23 cellular contexts compared by ENCODE assay signal in genomic region chr17:78727476-78728229, GRCh38. TPM values are rescaled to one million over a fixed set of nuclear protein-coding genes. Genes with fewer than 3 reads are reported as not detected.
DNase-seq lines count a peak whose midpoint lies in the region; ATAC-seq, FAIRE-seq and TF ChIP-seq lines count a peak whose summit lies in the region.
"Had no signal": no experiment of that assay in that cellular context is flagged by ENCODE, and none has a peak within 500 bp of the region (broad histone marks: within the 10 kb centered on the region; RNA-seq: fewer than 3 reads in every experiment).

No MANE protein-coding gene starts in this region.

- H3K27ac ChIP-seq in lower lobe of right lung (no peak overlapping the region), WERI-Rb-1 (no peak overlapping the region)
- H3K27ac ChIP-seq: A549, brain microvascular endothelial cell, tibial artery had no signal

- H3K27me3 ChIP-seq in lower lobe of right lung (ENCODE audit: low read depth) (no peaks in the 10 kb centered on the region), WERI-Rb-1 (ENCODE audit: insufficient read depth, low read depth, severe bottlenecking) (no peaks in the 10 kb centered on the region)
- H3K27me3 ChIP-seq: brain microvascular endothelial cell, tibial artery had no signal

- TF ChIP-seq CTCF in lower lobe of right lung (IDR thresholded peaks at IDR 0.05) (no peak), WERI-Rb-1 (IDR thresholded peaks at IDR 0.05; ENCODE audit: low read depth, low read length) (no peak)

- H3K27ac Mint-ChIP-seq in activated CD4-positive, alpha-beta T cell treated with anti-CD3 and anti-CD28 coated beads for 36 hours = peak overlapping the region; percentile 83
- H3K27ac Mint-ChIP-seq in activated CD4-positive, alpha-beta memory T cell treated with anti-CD3 and anti-CD28 coated beads, Interleukin-2, amount 10 ng/mL, durations not matched to agents 7 days and 5 days = peak overlapping the region; percentile 77
- H3K27ac Mint-ChIP-seq in natural killer cell treated with Interleukin-12 subunit alpha and Interleukin-12 subunit beta and Interleukin-15 and Interleukin-18, amount 100 ng/mL, for 72 hours = peak overlapping the region; percentile 86 to 92
- H3K27ac Mint-ChIP-seq: dendritic cell treated with granulocyte-macrophage colony-stimulating factor and Interleukin-4, amounts not matched to agents 40 ng/mL and 50 ng/mL, for 4 days had no signal

- H3K27me3 Mint-ChIP-seq in activated CD4-positive, alpha-beta T cell treated with anti-CD3 and anti-CD28 coated beads for 36 hours = no peaks in the 10 kb centered on the region
- H3K27me3 Mint-ChIP-seq in activated CD4-positive, alpha-beta memory T cell treated with anti-CD3 and anti-CD28 coated beads, Interleukin-2, amount 10 ng/mL, durations not matched to agents 7 days and 5 days = no peaks in the 10 kb centered on the region
- no peaks in the 10 kb centered on the region for H3K27me3 Mint-ChIP-seq in natural killer cell treated with Interleukin-12 subunit alpha and Interleukin-12 subunit beta and Interleukin-15 and Interleukin-18, amount 100 ng/mL, for 72 hours
- H3K27me3 Mint-ChIP-seq: dendritic cell treated with granulocyte-macrophage colony-stimulating factor and Interleukin-4, amounts not matched to agents 40 ng/mL and 50 ng/mL, for 4 days had no signal

- H3K4me3 ChIP-seq in lower lobe of right lung (no peak overlapping the region), WERI-Rb-1 (ENCODE audit: low read depth, low read length) (no peak overlapping the region)
- H3K4me3 ChIP-seq: A549, tibial artery had no signal

- H3K9me3 Mint-ChIP-seq in activated CD4-positive, alpha-beta T cell treated with anti-CD3 and anti-CD28 coated beads for 36 hours (ENCODE audit: low read depth) = no peaks in the 10 kb centered on the region
- no peaks in the 10 kb centered on the region for H3K9me3 Mint-ChIP-seq in activated CD4-positive, alpha-beta memory T cell treated with anti-CD3 and anti-CD28 coated beads, Interleukin-2, amount 10 ng/mL, durations not matched to agents 7 days and 5 days
- H3K9me3 Mint-ChIP-seq in natural killer cell treated with Interleukin-12 subunit alpha and Interleukin-12 subunit beta and Interleukin-15 and Interleukin-18, amount 100 ng/mL, for 72 hours = no peaks in the 10 kb centered on the region
- H3K9me3 Mint-ChIP-seq: dendritic cell treated with granulocyte-macrophage colony-stimulating factor and Interleukin-4, amounts not matched to agents 40 ng/mL and 50 ng/mL, for 4 days had no signal

- peaks cover 61% of the 10 kb centered on the region for H3K4me1 ChIP-seq in lower lobe of right lung

- no peak for TF ChIP-seq POLR2A in GM12892 (IDR thresholded peaks at IDR 0.05; ENCODE audit: low read depth, low read length)

- intact Hi-C loops in activated CD4-positive, alpha-beta T cell treated with anti-CD3 and anti-CD28 coated beads for 36 hours (cut with DNase I, micrococcal nuclease) = no loop called here
- intact Hi-C loops in lower lobe of right lung (cut with DNase I) = no loop called here

- H3K36me3 ChIP-seq in lower lobe of right lung = peaks cover 14% of the 10 kb centered on the region
- H3K36me3 ChIP-seq in WERI-Rb-1 = peaks cover 9% of the 10 kb centered on the region
- H3K36me3 ChIP-seq: brain microvascular endothelial cell, tibial artery had no signal

- CTCF ChIA-PET in activated CD4-positive, alpha-beta T cell treated with anti-CD3 and anti-CD28 coated beads for 36 hours (lab: Charles Lee) = interaction anchor here (1.0 to 4.6 kb wide), 5 partner anchors 9 to 42 kb away, joined by 3 to 24 read pairs (median 6); no protein-coding TSS in a partner anchor
- CTCF ChIA-PET in activated CD4-positive, alpha-beta memory T cell treated with anti-CD3 and anti-CD28 coated beads, Interleukin-2, amount 10 ng/mL, durations not matched to agents 7 days and 5 days (lab: Charles Lee) = interaction anchor here (1.0 to 1.4 kb wide), 3 partner anchors 9 to 52 kb away, joined by 3 to 5 read pairs (median 4); no protein-coding TSS in a partner anchor

- no peak for DNase-seq in activated CD4-positive, alpha-beta T cell treated with anti-CD3 and anti-CD28 coated beads for 36 hours
- no peak for DNase-seq in activated CD4-positive, alpha-beta T cell treated with anti-CD3 and anti-CD28 coated beads, Interleukin-2, amount 50 U/mL, for 4 hours
- DNase-seq in GM12892 (ENCODE audit: insufficient read length) (no peak), lower lobe of right lung (no peak), WERI-Rb-1 (no peak), NCI-H187 (lab: John Stamatoyannopoulos, UW) (no peak)
- no peak for DNase-seq in activated CD4-positive, alpha-beta memory T cell treated with anti-CD3 and anti-CD28 coated beads, Interleukin-2, amount 10 ng/mL, durations not matched to agents 7 days and 5 days
- peak; percentile 54 for DNase-seq in natural killer cell treated with Interleukin-12 subunit alpha and Interleukin-12 subunit beta and Interleukin-15 and Interleukin-18, amount 100 ng/mL, for 72 hours (ENCODE audit: low spot score)
- DNase-seq: activated effector memory CD4-positive, alpha-beta T cell treated with anti-CD3 and anti-CD28 coated beads, Interleukin-2, amount 50 U/mL, for 16 hours; brain microvascular endothelial cell; COR-L47; mesenchymal stem cell; NCI-H1092; NCI-H2171 treated with DMSO at 0.1 percent for 48 hours; NK-92 treated with Interleukin-12 subunit alpha and Interleukin-12 subunit beta, amount 100 ng/mL, for 24 hours; stimulated activated CD4-positive, alpha-beta T cell treated with anti-CD3 and anti-CD28 coated beads, Interleukin-2, amount 100 ng/mL, for 24 hours; T1000; tibial artery had no signal

- ATAC-seq in activated CD4-positive, alpha-beta T cell treated with anti-CD3 and anti-CD28 coated beads for 36 hours = no peak
- peak in 1 of 2 donors; percentile 30 for ATAC-seq in natural killer cell treated with Interleukin-12 subunit alpha and Interleukin-12 subunit beta and Interleukin-15 and Interleukin-18, amount 100 ng/mL, for 72 hours
- ATAC-seq in lower lobe of right lung = no peak
- ATAC-seq: A549, esophagus mucosa, sciatic nerve had no signal

- H3K4me3 Mint-ChIP-seq in activated CD4-positive, alpha-beta T cell treated with anti-CD3 and anti-CD28 coated beads for 36 hours = peak overlapping the region; percentile 47
- H3K4me3 Mint-ChIP-seq in activated CD4-positive, alpha-beta memory T cell treated with anti-CD3 and anti-CD28 coated beads, Interleukin-2, amount 10 ng/mL, durations not matched to agents 7 days and 5 days = no peak overlapping the region
- no peak overlapping the region for H3K4me3 Mint-ChIP-seq in natural killer cell treated with Interleukin-12 subunit alpha and Interleukin-12 subunit beta and Interleukin-15 and Interleukin-18, amount 100 ng/mL, for 72 hours
- H3K4me3 Mint-ChIP-seq: dendritic cell treated with granulocyte-macrophage colony-stimulating factor and Interleukin-4, amounts not matched to agents 40 ng/mL and 50 ng/mL, for 4 days had no signal

- peaks cover 7% of the 10 kb centered on the region for H3K36me3 Mint-ChIP-seq in activated CD4-positive, alpha-beta T cell treated with anti-CD3 and anti-CD28 coated beads for 36 hours (ENCODE audit: low read depth)
- H3K36me3 Mint-ChIP-seq in activated CD4-positive, alpha-beta memory T cell treated with anti-CD3 and anti-CD28 coated beads, Interleukin-2, amount 10 ng/mL, durations not matched to agents 7 days and 5 days (ENCODE audit: low read depth) = peaks cover 53% of the 10 kb centered on the region
- H3K36me3 Mint-ChIP-seq in natural killer cell treated with Interleukin-12 subunit alpha and Interleukin-12 subunit beta and Interleukin-15 and Interleukin-18, amount 100 ng/mL, for 72 hours = no peaks in the 10 kb centered on the region

- FAIRE-seq in GM12892 (lab: Jason Lieb, UNC) = peak; percentile 77
- FAIRE-seq: A549, G401.6 had no signal

- POLR2A ChIA-PET in activated CD4-positive, alpha-beta T cell treated with anti-CD3 and anti-CD28 coated beads for 36 hours (lab: Charles Lee) = no interaction called here
- POLR2A ChIA-PET in activated CD4-positive, alpha-beta memory T cell treated with anti-CD3 and anti-CD28 coated beads, Interleukin-2, amount 10 ng/mL, durations not matched to agents 7 days and 5 days (lab: Charles Lee) = interaction anchor here (1.4 to 3.5 kb wide), 3 partner anchors 11 to 17 kb away, joined by 3 to 28 read pairs (median 5); no protein-coding TSS in a partner anchor

- H3K4me1 Mint-ChIP-seq in activated CD4-positive, alpha-beta T cell treated with anti-CD3 and anti-CD28 coated beads for 36 hours = peaks cover 92% of the 10 kb centered on the region
- peaks cover 90% of the 10 kb centered on the region for H3K4me1 Mint-ChIP-seq in activated CD4-positive, alpha-beta memory T cell treated with anti-CD3 and anti-CD28 coated beads, Interleukin-2, amount 10 ng/mL, durations not matched to agents 7 days and 5 days
- peaks cover 79 to 81% of the 10 kb centered on the region in 2 donors for H3K4me1 Mint-ChIP-seq in natural killer cell treated with Interleukin-12 subunit alpha and Interleukin-12 subunit beta and Interleukin-15 and Interleukin-18, amount 100 ng/mL, for 72 hours (ENCODE audit: low read depth in 2 of 2)

- H3K9me3 ChIP-seq in lower lobe of right lung = no peaks in the 10 kb centered on the region
- no peaks in the 10 kb centered on the region for H3K9me3 ChIP-seq in WERI-Rb-1 (ENCODE audit: severe bottlenecking)
- H3K9me3 ChIP-seq: A549, tibial artery had no signal

RNA-seq across cellular contexts. Expression of gene CYTH1, which starts 54.4 kb away (rescaled TPM):
- total RNA-seq in activated CD4-positive, alpha-beta T cell treated with anti-CD3 and anti-CD28 coated beads for 36 hours = 100 to 1,000 TPM; 109 to 130 TPM
- polyA plus RNA-seq in GM12892 (2012; ENCODE audit: missing spikeins) = 182 TPM
- total RNA-seq in activated CD4-positive, alpha-beta memory T cell treated with anti-CD3 and anti-CD28 coated beads, Interleukin-2, amount 10 ng/mL, durations not matched to agents 7 days and 5 days = 100 to 1,000 TPM; 288 to 309 TPM
- total RNA-seq in natural killer cell treated with Interleukin-12 subunit alpha and Interleukin-12 subunit beta and Interleukin-15 and Interleukin-18, amount 100 ng/mL, for 72 hours = 100 to 1,000 TPM; 111 to 149 TPM
- total RNA-seq in lower lobe of right lung = 110 TPM
